ENCODE assay signal across 25 cellular contexts in the genomic region with DNA sequence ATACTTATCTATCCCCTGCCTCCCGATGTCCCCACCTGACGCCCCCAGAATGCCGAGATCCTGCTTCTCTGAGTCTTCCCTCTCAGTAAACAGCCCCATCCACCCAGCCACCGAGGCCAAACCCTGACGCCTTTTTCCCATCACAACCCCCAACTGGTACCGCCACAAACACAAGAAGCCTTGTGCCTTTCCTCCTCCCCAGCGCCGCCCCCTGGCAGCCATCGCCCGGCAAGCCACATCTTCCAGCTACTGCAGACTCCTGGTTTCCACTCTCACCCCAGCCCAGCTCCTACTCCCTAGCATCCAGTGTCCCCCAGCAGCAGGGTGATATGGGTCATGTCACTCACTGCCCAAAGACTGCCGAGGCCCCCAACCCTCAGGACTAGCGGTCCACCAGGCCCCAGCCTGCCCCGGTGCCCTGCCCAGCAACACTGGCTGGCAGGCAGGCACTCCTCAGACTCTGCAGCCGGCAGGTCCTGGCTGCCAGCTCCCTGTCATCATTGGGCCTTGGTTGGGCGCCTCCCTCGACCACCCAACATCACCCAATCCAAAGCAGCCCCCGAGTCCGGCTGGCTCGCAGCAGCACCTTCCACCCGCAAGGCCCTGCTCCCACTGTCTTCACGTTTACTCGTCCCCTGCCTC. TPM values are rescaled to one million over a fixed set of nuclear protein-coding genes. Genes with fewer than 3 reads are reported as not detected.
DNase-seq lines count a peak whose midpoint lies in the region; ATAC-seq, FAIRE-seq and TF ChIP-seq lines count a peak whose summit lies in the region.
"Had no signal": no experiment of that assay in that cellular context is flagged by ENCODE, and none has a peak within 500 bp of the region (broad histone marks: within the 10 kb centered on the region; RNA-seq: fewer than 3 reads in every experiment).

No MANE protein-coding gene starts in this region.

- CTCF ChIA-PET in activated naive CD4-positive, alpha-beta T cell treated with anti-CD3 and anti-CD28 coated beads for 36 hours (lab: Charles Lee) = interaction anchor here (0.6 kb wide), 1 partner anchor 322 kb away, joined by 5 read pairs; no protein-coding TSS in a partner anchor

- H3K36me3 ChIP-seq in neural progenitor cell = no peaks in the 10 kb centered on the region
- peaks cover 18% of the 10 kb centered on the region for H3K36me3 ChIP-seq in upper lobe of right lung
- H3K36me3 ChIP-seq: transverse colon had no signal

- H3K4me1 Mint-ChIP-seq in activated naive CD4-positive, alpha-beta T cell treated with anti-CD3 and anti-CD28 coated beads for 36 hours (ENCODE audit: low read depth) = no peaks in the 10 kb centered on the region
- no peaks in the 10 kb centered on the region for H3K4me1 Mint-ChIP-seq in neural progenitor cell

- H3K27ac ChIP-seq in dorsolateral prefrontal cortex = peak overlapping the region; percentile 6 to 99 (median 94)
- H3K27ac ChIP-seq in neural progenitor cell = no peak overlapping the region
- H3K27ac ChIP-seq in upper lobe of right lung = no peak overlapping the region
- H3K27ac ChIP-seq: 22Rv1, SJSA1, transverse colon had no signal

- H3F3A ChIP-seq in neural progenitor cell (ENCODE audit: low read depth) = no peaks in the 10 kb centered on the region

- FAIRE-seq in GM12891 (lab: Jason Lieb, UNC) = no peak
- FAIRE-seq: H54 had no signal

- peak in 48 of 56 donors; percentile 6 to 68 (median 46) for TF ChIP-seq CTCF in dorsolateral prefrontal cortex (IDR thresholded peaks at IDR 0.05 in 54 of 56, conservative IDR thresholded peaks at IDR 0.05 in 2 of 56; ENCODE audit: low read depth in 1 of 56, partially characterized antibody in 56 of 56)
- peak; percentile 15 for TF ChIP-seq CTCF in neural progenitor cell (IDR thresholded peaks at IDR 0.05)
- no peak for TF ChIP-seq CTCF in upper lobe of right lung (IDR thresholded peaks at IDR 0.05)

- H3K9ac ChIP-seq in neural progenitor cell = no peak overlapping the region

- H3K9me3 Mint-ChIP-seq in activated naive CD4-positive, alpha-beta T cell treated with anti-CD3 and anti-CD28 coated beads, Interleukin-2, amount 50 U/mL, for 72 hours = no peaks in the 10 kb centered on the region
- no peaks in the 10 kb centered on the region for H3K9me3 Mint-ChIP-seq in activated naive CD4-positive, alpha-beta T cell treated with anti-CD3 and anti-CD28 coated beads for 36 hours
- no peaks in the 10 kb centered on the region for H3K9me3 Mint-ChIP-seq in neural progenitor cell
- H3K9me3 Mint-ChIP-seq: activated B cell treated with CpG ODN at 0.5 μM for 24 hours; activated T-cell treated with anti-CD3 and anti-CD28 coated beads, Interleukin-2, amount 50 U/mL, for 72 hours; dendritic cell treated with granulocyte-macrophage colony-stimulating factor and Interleukin-4, amounts not matched to agents 40 ng/mL and 50 ng/mL, for 4 days; stimulated activated naive B cell treated with anti-CD40 and anti-IgM and Interleukin-4, amounts not matched to agents 10 μg/mL and 1 μg/mL and 100 μg/mL, for 72 hours had no signal

- peak overlapping the region; percentile 23 to 28 for H3K27ac Mint-ChIP-seq in activated naive CD4-positive, alpha-beta T cell treated with anti-CD3 and anti-CD28 coated beads, Interleukin-2, amount 50 U/mL, for 72 hours
- H3K27ac Mint-ChIP-seq in activated naive CD4-positive, alpha-beta T cell treated with anti-CD3 and anti-CD28 coated beads for 36 hours = no peak overlapping the region
- peak overlapping the region; percentile 20 for H3K27ac Mint-ChIP-seq in neural progenitor cell
- H3K27ac Mint-ChIP-seq: activated B cell treated with CpG ODN at 0.5 μM for 24 hours; activated naive CD8-positive, alpha-beta T cell; activated T-cell treated with anti-CD3 and anti-CD28 coated beads, Interleukin-2, amount 50 U/mL, for 72 hours; dendritic cell treated with granulocyte-macrophage colony-stimulating factor and Interleukin-4, amounts not matched to agents 40 ng/mL and 50 ng/mL, for 4 days; stimulated activated naive B cell treated with anti-CD40 and anti-IgM and Interleukin-4, amounts not matched to agents 10 μg/mL and 1 μg/mL and 100 μg/mL, for 72 hours had no signal

- H3K4me3 ChIP-seq in dorsolateral prefrontal cortex (peak overlapping the region in 35 of 59 donors; percentile 1 to 43 (median 25)), neural progenitor cell (no peak overlapping the region), upper lobe of right lung (no peak overlapping the region)
- H3K4me3 ChIP-seq: SJSA1, transverse colon had no signal

- no peaks in the 10 kb centered on the region for H3K79me2 ChIP-seq in neural progenitor cell (ENCODE audit: low read depth)

- H3K4me3 Mint-ChIP-seq in activated naive CD4-positive, alpha-beta T cell treated with anti-CD3 and anti-CD28 coated beads for 36 hours = no peak overlapping the region
- H3K4me3 Mint-ChIP-seq in neural progenitor cell = no peak overlapping the region
- H3K4me3 Mint-ChIP-seq: activated B cell treated with CpG ODN at 0.5 μM for 24 hours; activated naive CD8-positive, alpha-beta T cell; activated T-cell treated with anti-CD3 and anti-CD28 coated beads, Interleukin-2, amount 50 U/mL, for 72 hours; dendritic cell treated with granulocyte-macrophage colony-stimulating factor and Interleukin-4, amounts not matched to agents 40 ng/mL and 50 ng/mL, for 4 days; stimulated activated naive B cell treated with anti-CD40 and anti-IgM and Interleukin-4, amounts not matched to agents 10 μg/mL and 1 μg/mL and 100 μg/mL, for 72 hours had no signal

- DNase-seq in activated naive CD4-positive, alpha-beta T cell treated with anti-CD3 and anti-CD28 coated beads, Interleukin-2, amount 50 U/mL, for 72 hours (ENCODE audit: low spot score in 2 of 2) = no peak
- no peak for DNase-seq in activated naive CD4-positive, alpha-beta T cell treated with anti-CD3 and anti-CD28 coated beads for 36 hours
- DNase-seq in dorsolateral prefrontal cortex (peak in 9 of 10 donors; percentile 74 to 88 (median 83)), neural progenitor cell (ENCODE audit: low spot score) (no peak), upper lobe of right lung (no peak), AG20443 (ENCODE audit: low spot score) (no peak), GM12891 (ENCODE audit: insufficient read length, low spot score) (no peak), 8988T (no peak)
- DNase-seq: activated B cell treated with CpG ODN at 0.5 μM for 24 hours; activated T-cell treated with anti-CD3 and anti-CD28 coated beads, Interleukin-2, amount 50 U/mL, for 72 hours; foreskin melanocyte; NCI-H1436 treated with DMSO at 0.1 percent for 48 hours; NCI-H2171 treated with DMSO at 0.1 percent for 48 hours; NCI-H774; stimulated activated naive B cell treated with anti-CD40 and anti-IgM and Interleukin-4, amounts not matched to agents 10 μg/mL and 1 μg/mL and 100 μg/mL, for 72 hours; transverse colon had no signal

- H3K27me3 ChIP-seq in dorsolateral prefrontal cortex (no peaks in the 10 kb centered on the region), neural progenitor cell (no peaks in the 10 kb centered on the region), upper lobe of right lung (no peaks in the 10 kb centered on the region)
- H3K27me3 ChIP-seq: SJSA1, transverse colon had no signal

- peaks cover 19% of the 10 kb centered on the region for H4K20me1 ChIP-seq in neural progenitor cell (ENCODE audit: low read depth)

- no peak for ATAC-seq in activated naive CD4-positive, alpha-beta T cell treated with anti-CD3 and anti-CD28 coated beads, Interleukin-2, amount 50 U/mL, for 72 hours
- ATAC-seq in upper lobe of right lung = peak; percentile 26
- ATAC-seq: activated T-cell treated with anti-CD3 and anti-CD28 coated beads, Interleukin-2, amount 50 U/mL, for 72 hours; left lobe of liver; Panc1; stimulated activated naive B cell treated with anti-CD40 and anti-IgM and Interleukin-4, amounts not matched to agents 10 μg/mL and 1 μg/mL and 100 μg/mL, for 72 hours had no signal

- intact Hi-C loops in activated naive CD4-positive, alpha-beta T cell treated with anti-CD3 and anti-CD28 coated beads for 36 hours (cut with micrococcal nuclease) = no loop called here
- intact Hi-C loops in dorsolateral prefrontal cortex (cut with DNase I) = loop anchor here (2.0 to 10.0 kb wide), 3 partner anchors 32 to 56 kb away; partner anchors contain the start of gene MRGBP (in 1 of the 2)
- intact Hi-C loops in upper lobe of right lung (cut with DNase I) = no loop called here

- H3K4me1 ChIP-seq in neural progenitor cell = no peaks in the 10 kb centered on the region
- no peaks in the 10 kb centered on the region for H3K4me1 ChIP-seq in upper lobe of right lung
- H3K4me1 ChIP-seq: SJSA1, transverse colon had no signal

- H3K27me3 Mint-ChIP-seq in activated naive CD4-positive, alpha-beta T cell treated with anti-CD3 and anti-CD28 coated beads for 36 hours (ENCODE audit: low read depth) = no peaks in the 10 kb centered on the region
- H3K27me3 Mint-ChIP-seq in neural progenitor cell (ENCODE audit: insufficient read depth, low read depth) = peaks cover 2% of the 10 kb centered on the region
- H3K27me3 Mint-ChIP-seq: activated B cell treated with CpG ODN at 0.5 μM for 24 hours; activated naive CD8-positive, alpha-beta T cell; dendritic cell treated with granulocyte-macrophage colony-stimulating factor and Interleukin-4, amounts not matched to agents 40 ng/mL and 50 ng/mL, for 4 days; stimulated activated naive B cell treated with anti-CD40 and anti-IgM and Interleukin-4, amounts not matched to agents 10 μg/mL and 1 μg/mL and 100 μg/mL, for 72 hours had no signal

- no peak overlapping the region for H3K4me2 ChIP-seq in neural progenitor cell

- H3K9me3 ChIP-seq in neural progenitor cell (ENCODE audit: low read depth) (no peaks in the 10 kb centered on the region), upper lobe of right lung (no peaks in the 10 kb centered on the region)
- H3K9me3 ChIP-seq: SJSA1, transverse colon had no signal

- H2AFZ ChIP-seq in neural progenitor cell (replicated peaks) = no peak overlapping the region

- H3K36me3 Mint-ChIP-seq in activated naive CD4-positive, alpha-beta T cell treated with anti-CD3 and anti-CD28 coated beads, Interleukin-2, amount 50 U/mL, for 72 hours = peaks cover 4 to 14% of the 10 kb centered on the region in 2 donors
- H3K36me3 Mint-ChIP-seq in activated naive CD4-positive, alpha-beta T cell treated with anti-CD3 and anti-CD28 coated beads for 36 hours (ENCODE audit: low read depth) = peaks cover 17% of the 10 kb centered on the region
- peaks cover 34% of the 10 kb centered on the region for H3K36me3 Mint-ChIP-seq in neural progenitor cell

- TF ChIP-seq POLR2A in GM12891 (IDR thresholded peaks at IDR 0.05; ENCODE audit: low read depth, low read length) = no peak

RNA-seq across cellular contexts. Expression of gene TCFL5, which starts 11.2 kb away (rescaled TPM):
- total RNA-seq in activated naive CD4-positive, alpha-beta T cell treated with anti-CD3 and anti-CD28 coated beads, Interleukin-2, amount 50 U/mL, for 72 hours = 1 to 10 TPM; 3.5 to 5.7 TPM
- 1 to 10 TPM; 5.4 to 5.5 TPM for total RNA-seq in activated naive CD4-positive, alpha-beta T cell treated with anti-CD3 and anti-CD28 coated beads for 36 hours
- total RNA-seq in dorsolateral prefrontal cortex (10 to 100 TPM; 15.1 to 52.2 (median 27.7) TPM), neural progenitor cell (ENCODE audit: low replicate concordance) (29.1 and 36.3 TPM in 2 replicates), upper lobe of right lung (7.8 TPM)
- polyA plus RNA-seq in GM12891 (2012; ENCODE audit: low read depth, missing spikeins) = 9.5 TPM

RNA-seq across cellular contexts. Expression of gene COL9A3, which starts 33.6 kb away (rescaled TPM):
- total RNA-seq in activated naive CD4-positive, alpha-beta T cell treated with anti-CD3 and anti-CD28 coated beads, Interleukin-2, amount 50 U/mL, for 72 hours = not detected
- not detected for total RNA-seq in activated naive CD4-positive, alpha-beta T cell treated with anti-CD3 and anti-CD28 coated beads for 36 hours
- total RNA-seq in dorsolateral prefrontal cortex (100 to 1,000 TPM in 8 of 120 experiments, 10 to 100 TPM in 112; 15.9 to 126 (median 44.6) TPM), neural progenitor cell (ENCODE audit: low replicate concordance) (10.5 and 34.8 TPM in 2 replicates), upper lobe of right lung (1.1 TPM)
- 1.6 TPM for polyA plus RNA-seq in GM12891 (2012; ENCODE audit: low read depth, missing spikeins)
- total RNA-seq: activated CD8-positive, alpha-beta memory T cell treated with anti-CD3 and anti-CD28 coated beads for 36 hours; mononuclear cell; SJSA1 had no signal

RNA-seq across cellular contexts. Expression of gene OGFR, which starts 45.8 kb away (rescaled TPM):
- total RNA-seq in activated naive CD4-positive, alpha-beta T cell treated with anti-CD3 and anti-CD28 coated beads, Interleukin-2, amount 50 U/mL, for 72 hours = 10 to 100 TPM; 32.9 to 51.6 TPM
- total RNA-seq in activated naive CD4-positive, alpha-beta T cell treated with anti-CD3 and anti-CD28 coated beads for 36 hours = 10 to 100 TPM; 23.7 to 24.6 TPM
- total RNA-seq in dorsolateral prefrontal cortex (100 to 1,000 TPM in 1 of 120 experiments, 10 to 100 TPM in 119; 40.5 to 100 (median 61.4) TPM), neural progenitor cell (ENCODE audit: low replicate concordance) (7.0 and 23.9 TPM in 2 replicates), upper lobe of right lung (58.2 TPM)
- 25.8 TPM for polyA plus RNA-seq in GM12891 (2012; ENCODE audit: low read depth, missing spikeins)

RNA-seq across cellular contexts. Expression of gene MRGBP, which starts 54.2 kb away (rescaled TPM):
- total RNA-seq in activated naive CD4-positive, alpha-beta T cell treated with anti-CD3 and anti-CD28 coated beads, Interleukin-2, amount 50 U/mL, for 72 hours = 10 to 100 TPM; 13.5 to 19.4 TPM
- total RNA-seq in activated naive CD4-positive, alpha-beta T cell treated with anti-CD3 and anti-CD28 coated beads for 36 hours = 1 to 10 TPM; 7.3 to 8.0 TPM
- total RNA-seq in dorsolateral prefrontal cortex (10 to 100 TPM in 44 of 120 experiments, 1 to 10 TPM in 76; 7.2 to 12.6 (median 9.5) TPM), neural progenitor cell (ENCODE audit: low replicate concordance) (14.0 and 18.1 TPM in 2 replicates), upper lobe of right lung (8.8 TPM)
- 8.8 TPM for polyA plus RNA-seq in GM12891 (2012; ENCODE audit: low read depth, missing spikeins)

Comparison
In these comparisons a context has a peak if more than half of its experiments do, and no peak if none do; other contexts are left out.
1. DNase-seq: peak in dorsolateral prefrontal cortex (9 of 10); none in activated naive CD4-positive, alpha-beta T cell treated with anti-CD3 and anti-CD28 coated beads, Interleukin-2, amount 50 U/mL, for 72 hours (0 of 2), activated naive CD4-positive, alpha-beta T cell treated with anti-CD3 and anti-CD28 coated beads for 36 hours (single experiment), neural progenitor cell (single experiment), upper lobe of right lung (single experiment), AG20443 (single experiment), GM12891 (single experiment) and 8988T (single experiment).
2. H3K27ac ChIP-seq: peak in dorsolateral prefrontal cortex (59 of 59); none in neural progenitor cell (single experiment) and upper lobe of right lung (single experiment).
3. H3K4me3 ChIP-seq: peak in dorsolateral prefrontal cortex (35 of 59); none in neural progenitor cell (single experiment) and upper lobe of right lung (single experiment).
4. intact Hi-C loops: an anchor here in dorsolateral prefrontal cortex (2.0 to 10.0 kb wide); none called in activated naive CD4-positive, alpha-beta T cell treated with anti-CD3 and anti-CD28 coated beads for 36 hours and upper lobe of right lung.